Comparison of ENCODE assay signal across 11 cellular contexts in genomic region chr1:110620250-110620615, GRCh38. TPM values are rescaled to one million over a fixed set of nuclear protein-coding genes. Genes with fewer than 3 reads are reported as not detected.
DNase-seq lines count a peak whose midpoint lies in the region; ATAC-seq and TF ChIP-seq lines count a peak whose summit lies in the region.
"Had no signal": no experiment of that assay in that cellular context is flagged by ENCODE, and none has a peak within 500 bp of the region (broad histone marks: within the 10 kb centered on the region; RNA-seq: fewer than 3 reads in every experiment).

No MANE protein-coding gene starts in this region.

- DNase-seq in GM06990 (ENCODE audit: extremely low read depth, insufficient read length): peak; percentile 32
- DNase-seq in endodermal cell: peak; percentile 40
- DNase-seq in COLO829 (ENCODE audit: low spot score): no peak
- DNase-seq in NK-92 treated with Interleukin-12 subunit alpha and Interleukin-12 subunit beta, amount 100 ng/mL, for 24 hours (lab: John Stamatoyannopoulos, UW): no peak
- DNase-seq: Caco-2 had no signal

- no peaks in the 10 kb centered on the region for H3K36me3 ChIP-seq in BLaER1 treated with 17β-estradiol and CSF1 and Interleukin-3, amounts not matched to agents 10 nM and 100 nM
- H3K36me3 ChIP-seq in GM06990 (ENCODE audit: control insufficient read depth, insufficient read depth, low read length): no peaks in the 10 kb centered on the region
- H3K36me3 ChIP-seq in endodermal cell (ENCODE audit: control insufficient read depth, insufficient read depth, low read length): no peaks in the 10 kb centered on the region

- peaks cover 5% of the 10 kb centered on the region for H3K9me3 Mint-ChIP-seq in T-helper 1 cell treated with Interleukin-12 subunit alpha and Interleukin-12 subunit beta and Interleukin-4 antibody, amounts not matched to agents 30 μg/mL and 1 μg/mL, for 36 hours
- H3K9me3 Mint-ChIP-seq in endodermal cell: no peaks in the 10 kb centered on the region

- H3K27me3 ChIP-seq in BLaER1 treated with 17β-estradiol and CSF1 and Interleukin-3, amounts not matched to agents 10 nM and 100 nM: peaks cover 7 to 22% (median 16%) of the 10 kb centered on the region in 11 experiments; a peak in 17 of 22 replicates
- H3K27me3 ChIP-seq in GM06990 (replicated peaks; ENCODE audit: control insufficient read depth, insufficient read depth, low read length) (no peaks in the 10 kb centered on the region), endodermal cell (ENCODE audit: control insufficient read depth, insufficient read depth, low read length, poor library complexity, severe bottlenecking) (peaks cover 85% of the 10 kb centered on the region)

- ATAC-seq in HG02571 (IDR thresholded peaks at IDR 0.05; ENCODE audit: unreplicated experiment) (no peak), HG03095 (IDR thresholded peaks at IDR 0.05; ENCODE audit: unreplicated experiment) (no peak)

- H3K27me3 Mint-ChIP-seq in T-helper 1 cell treated with Interleukin-12 subunit alpha and Interleukin-12 subunit beta and Interleukin-4 antibody, amounts not matched to agents 30 μg/mL and 1 μg/mL, for 36 hours (ENCODE audit: low read depth): no peaks in the 10 kb centered on the region
- peaks cover 77% of the 10 kb centered on the region for H3K27me3 Mint-ChIP-seq in endodermal cell (ENCODE audit: insufficient read depth)

- H3K4me3 ChIP-seq in BLaER1 treated with 17β-estradiol and CSF1 and Interleukin-3, amounts not matched to agents 10 nM and 100 nM: no peak overlapping the region
- H3K4me3 ChIP-seq in GM06990 (replicated peaks; ENCODE audit: low read depth, low read length) (peak overlapping the region; percentile 71), endodermal cell (ENCODE audit: low read length) (no peak overlapping the region)

- peaks cover 0 to 5% (median 0%) of the 10 kb centered on the region in 11 experiments; a peak in 2 of 22 replicates for H3K9me3 ChIP-seq in BLaER1 treated with 17β-estradiol and CSF1 and Interleukin-3, amounts not matched to agents 10 nM and 100 nM (replicated peaks in 1 of 11)
- no peaks in the 10 kb centered on the region for H3K9me3 ChIP-seq in endodermal cell (ENCODE audit: control insufficient read depth, low read length)
- H3K9me3 ChIP-seq: Caco-2 had no signal

- H3K4me1 Mint-ChIP-seq in T-helper 1 cell treated with Interleukin-12 subunit alpha and Interleukin-12 subunit beta and Interleukin-4 antibody, amounts not matched to agents 30 μg/mL and 1 μg/mL, for 36 hours (ENCODE audit: low read depth): peaks cover 61% of the 10 kb centered on the region
- H3K4me1 Mint-ChIP-seq in endodermal cell: peaks cover 5% of the 10 kb centered on the region

- H3K36me3 Mint-ChIP-seq in T-helper 1 cell treated with Interleukin-12 subunit alpha and Interleukin-12 subunit beta and Interleukin-4 antibody, amounts not matched to agents 30 μg/mL and 1 μg/mL, for 36 hours (ENCODE audit: low read depth): peaks cover 55% of the 10 kb centered on the region
- H3K36me3 Mint-ChIP-seq in endodermal cell (ENCODE audit: low read depth): no peaks in the 10 kb centered on the region

- H3K4me2 ChIP-seq in BLaER1 treated with 17β-estradiol and CSF1 and Interleukin-3, amounts not matched to agents 10 nM and 100 nM: peak overlapping the region; percentile 73 to 94 (median 87); a peak in 18 of 22 replicates

- H3K4me3 Mint-ChIP-seq in T-helper 1 cell treated with Interleukin-12 subunit alpha and Interleukin-12 subunit beta and Interleukin-4 antibody, amounts not matched to agents 30 μg/mL and 1 μg/mL, for 36 hours: peak overlapping the region; percentile 87
- H3K4me3 Mint-ChIP-seq in endodermal cell: no peak overlapping the region

- H3K27ac Mint-ChIP-seq in T-helper 1 cell treated with Interleukin-12 subunit alpha and Interleukin-12 subunit beta and Interleukin-4 antibody, amounts not matched to agents 30 μg/mL and 1 μg/mL, for 36 hours: peak overlapping the region; percentile 93
- no peak overlapping the region for H3K27ac Mint-ChIP-seq in endodermal cell

- TF ChIP-seq CTCF in GM06990 (IDR thresholded peaks at IDR 0.05; ENCODE audit: insufficient read depth, low read length, poor library complexity, severe bottlenecking) (no peak), endodermal cell (conservative IDR thresholded peaks at IDR 0.05) (no peak)

- H3K4me1 ChIP-seq in BLaER1 treated with 17β-estradiol and CSF1 and Interleukin-3, amounts not matched to agents 10 nM and 100 nM: peaks cover 21 to 38% (median 27%) of the 10 kb centered on the region in 10 experiments
- no peaks in the 10 kb centered on the region for H3K4me1 ChIP-seq in endodermal cell (ENCODE audit: control insufficient read depth, insufficient read depth, low read length)
- H3K4me1 ChIP-seq: Caco-2 had no signal

- no peaks in the 10 kb centered on the region for H4K20me1 ChIP-seq in BLaER1 treated with 17β-estradiol and CSF1 and Interleukin-3, amounts not matched to agents 10 nM and 100 nM

- peak overlapping the region in 3 of 11 experiments; percentile 29 to 60 (median 58); a peak in 3 of 22 replicates for H3K27ac ChIP-seq in BLaER1 treated with 17β-estradiol and CSF1 and Interleukin-3, amounts not matched to agents 10 nM and 100 nM
- H3K27ac ChIP-seq in endodermal cell (ENCODE audit: low read depth, low read length): no peak overlapping the region

- WGBS in endodermal cell (ENCODE audit: insufficient coverage in 1 of 2, insufficient read length in 1 of 2), 2 experiments: 87 to 94% methylated on average over 6 to 8 of the region's 8 CpGs

- H3K9ac ChIP-seq in BLaER1 treated with 17β-estradiol and CSF1 and Interleukin-3, amounts not matched to agents 10 nM and 100 nM: peak overlapping the region in 1 of 11 experiments; percentile 61; a peak in 1 of 22 replicates
- H3K9ac ChIP-seq in endodermal cell (ENCODE audit: extremely low read depth, low read length, poor library complexity, severe bottlenecking): no peak overlapping the region

RNA-seq across cellular contexts. Expression of gene KCNA2, which starts 14.1 kb away (rescaled TPM):
- under 1 TPM; 0.11 to 0.57 TPM for total RNA-seq in endodermal cell
- 7.8 TPM for polyA plus RNA-seq in endodermal cell (2013, experiment 1 of 2)
- 7.9 TPM for polyA plus RNA-seq in endodermal cell (2013, experiment 2 of 2)
- total RNA-seq: myocyte had no signal
- polyA plus RNA-seq: fibroblast of lung had no signal

RNA-seq across cellular contexts. Expression of gene KCNA3, which starts 54.5 kb away (rescaled TPM):
- total RNA-seq in endodermal cell: under 1 TPM; 0.20 to 0.27 TPM
- 1.2 TPM for polyA plus RNA-seq in endodermal cell (2013, experiment 1 of 2)
- 1.5 TPM for polyA plus RNA-seq in endodermal cell (2013, experiment 2 of 2)
- total RNA-seq: Caco-2, myocyte had no signal

Comparison
In these comparisons a context has a peak if more than half of its experiments do, and no peak if none do; other contexts are left out.
1. DNase-seq: peak in GM06990 (single experiment) and endodermal cell (single experiment); none in COLO829 (single experiment) and NK-92 treated with Interleukin-12 subunit alpha and Interleukin-12 subunit beta, amount 100 ng/mL, for 24 hours (single experiment).